In genomic region chr17:68437979-68438877, GRCh38 we compare ENCODE assay signal across 8 cellular contexts. TPM values are rescaled to one million over a fixed set of nuclear protein-coding genes. Genes with fewer than 3 reads are reported as not detected.
DNase-seq lines count a peak whose midpoint lies in the region; ATAC-seq and TF ChIP-seq lines count a peak whose summit lies in the region.

No MANE protein-coding gene starts in this region.

- peaks cover 33% of the 10 kb centered on the region for H3K4me1 Mint-ChIP-seq in memory B cell

- no peaks in the 10 kb centered on the region for H3K79me2 ChIP-seq in OCI-LY1 (ENCODE audit: insufficient read depth, low read length)
- H3K79me2 ChIP-seq in PC-9 (ENCODE audit: low read depth) = no peaks in the 10 kb centered on the region

- H3K27me3 Mint-ChIP-seq in memory B cell = no peaks in the 10 kb centered on the region

- H3K27ac ChIP-seq in OCI-LY1 (ENCODE audit: low read depth, low read length, poor library complexity, severe bottlenecking) (peak overlapping the region; percentile 89), PC-9 (no peak overlapping the region)

- TF ChIP-seq CTCF in OCI-LY1 (IDR thresholded peaks at IDR 0.05; ENCODE audit: low read length) = no peak
- TF ChIP-seq CTCF in astrocyte of the spinal cord (IDR thresholded peaks at IDR 0.05; ENCODE audit: low read depth, low read length) = no peak
- no peak for TF ChIP-seq CTCF in PC-9 (conservative IDR thresholded peaks at IDR 0.05)

- DNase-seq in astrocyte of the spinal cord (ENCODE audit: low read depth, low spot score) (peak; percentile 16), memory B cell (ENCODE audit: low spot score in 2 of 2) (no peak), SHP77 (lab: John Stamatoyannopoulos, UW) (no peak), G401 (ENCODE audit: low spot score) (no peak), PC-9 (no peak)

- BruUV-seq in PC-9 (replicated peaks; lab: Mats Ljungman, UMichigan) = no TSS peak

- H3K4me2 ChIP-seq in OCI-LY1 (ENCODE audit: low read length) (peak overlapping the region; percentile 50), PC-9 (no peak overlapping the region)

- POLR2A ChIA-PET in PC-9 (lab: Charles Lee; ENCODE audit: unreplicated experiment) = no interaction called here

- H3K9me2 ChIP-seq in OCI-LY1 (ENCODE audit: low read depth, low read length) (no peaks in the 10 kb centered on the region), PC-9 (ENCODE audit: insufficient read depth) (no peaks in the 10 kb centered on the region)

- intact Hi-C loops in PC-9 (cut with micrococcal nuclease; ENCODE audit: unreplicated experiment) = loop anchor here (2.0 kb wide), 1 partner anchor 237 kb away; no protein-coding TSS in a partner anchor

- H4K20me1 ChIP-seq in OCI-LY1 (ENCODE audit: insufficient read depth, low read length) (no peaks in the 10 kb centered on the region), PC-9 (ENCODE audit: insufficient read depth) (no peaks in the 10 kb centered on the region)

- in situ Hi-C loops in astrocyte of the spinal cord (cut with HindIII; ENCODE audit: low sequenced_read_pairs) = no loop called here
- in situ Hi-C loops in G401 (cut with HindIII; ENCODE audit: low sequenced_read_pairs) = no loop called here

- peak; percentile 72 for ATAC-seq in HG02678 (IDR thresholded peaks at IDR 0.05; ENCODE audit: unreplicated experiment)
- peak; percentile 43 for ATAC-seq in memory B cell (ENCODE audit: low read depth)

- H3K4me3 ChIP-seq in OCI-LY1 (ENCODE audit: low read depth, low read length, poor library complexity, severe bottlenecking) (peak overlapping the region; percentile 3), astrocyte of the spinal cord (ENCODE audit: low read depth, low read length) (no peak overlapping the region), PC-9 (no peak overlapping the region)

- peaks cover 66% of the 10 kb centered on the region for H3K4me1 ChIP-seq in OCI-LY1 (ENCODE audit: insufficient read depth, low read length, severe bottlenecking)
- peaks cover 7% of the 10 kb centered on the region; the same call in 1 of the 2 replicates for H3K4me1 ChIP-seq in PC-9 (replicated peaks; ENCODE audit: insufficient read depth)

- peak overlapping the region; percentile 19; the same call in 1 of the 2 replicates for H2AFZ ChIP-seq in OCI-LY1 (ENCODE audit: low read length)
- H2AFZ ChIP-seq in PC-9 = no peak overlapping the region

- no peaks in the 10 kb centered on the region for H3K9me3 Mint-ChIP-seq in memory B cell

- no peaks in the 10 kb centered on the region for H3K36me3 Mint-ChIP-seq in memory B cell

- H3K27me3 ChIP-seq in OCI-LY1 (ENCODE audit: insufficient read depth, low read length) (no peaks in the 10 kb centered on the region), PC-9 (ENCODE audit: insufficient read depth, low read depth) (no peaks in the 10 kb centered on the region)

- H3K4me3 Mint-ChIP-seq in memory B cell = peak overlapping the region; percentile 44

- H3K9ac ChIP-seq in OCI-LY1 (ENCODE audit: low read length) = peak overlapping the region; percentile 47; the same call in 1 of the 2 replicates

- CTCF ChIA-PET in PC-9 (lab: Charles Lee) = interaction anchor here (0.7 kb wide), 1 partner anchor 437 kb away, joined by 3 read pairs; no protein-coding TSS in a partner anchor

- H3K36me3 ChIP-seq in OCI-LY1 (ENCODE audit: insufficient read depth, low read length) = peaks cover 15% of the 10 kb centered on the region; the same call in 1 of the 2 replicates
- no peaks in the 10 kb centered on the region for H3K36me3 ChIP-seq in PC-9 (ENCODE audit: low read depth)

- H3K9me3 ChIP-seq in OCI-LY1 (ENCODE audit: low read length) (no peaks in the 10 kb centered on the region), PC-9 (ENCODE audit: insufficient read depth, low read depth) (no peaks in the 10 kb centered on the region)

- no peaks in the 10 kb centered on the region for H3F3A ChIP-seq in OCI-LY1 (ENCODE audit: insufficient read depth, low read length)
- peaks cover 12% of the 10 kb centered on the region; the same call in 1 of the 2 replicates for H3F3A ChIP-seq in PC-9 (ENCODE audit: insufficient read depth, low read depth)

- peak; percentile 33 for TF ChIP-seq POLR2A in GM18526 (IDR thresholded peaks at IDR 0.05; ENCODE audit: extremely low read depth, insufficient read length)

- H3K27ac Mint-ChIP-seq in memory B cell = peak overlapping the region; percentile 90

RNA-seq across cellular contexts. Expression of gene WIPI1, which starts 19.1 kb away (rescaled TPM):
- total RNA-seq in G401 (2014; rRNA removed; shearing (Covaris generic)) = 19.4 and 35.3 TPM in 2 replicates
- 10.0 and 11.2 TPM in 2 replicates for total RNA-seq in PC-9 (2021)
